15 cellular contexts compared by ENCODE assay signal in genomic region chr3:157125101-157125500, GRCh38. TPM values are rescaled to one million over a fixed set of nuclear protein-coding genes. Genes with fewer than 3 reads are reported as not detected.
A peak's percentile ranks its signal among the peaks of the same experiment; 100 is the strongest.
DNase-seq lines count a peak whose midpoint lies in the region; FAIRE-seq and TF ChIP-seq lines count a peak whose summit lies in the region.
"Had no signal": no experiment of that assay in that cellular context is flagged by ENCODE, and none has a peak within 500 bp of the region (broad histone marks: within the 10 kb centered on the region; RNA-seq: fewer than 3 reads in every experiment).

No MANE protein-coding gene starts in this region.

- TF ChIP-seq CTCF in nephron (IDR thresholded peaks at IDR 0.05; ENCODE audit: unreplicated experiment in 3 of 3): no peak

- H3K27ac Mint-ChIP-seq in nephron: peak overlapping the region in 2 of 3 experiments; percentile 2 to 11
- H3K27ac Mint-ChIP-seq: activated naive CD8-positive, alpha-beta T cell; natural killer cell had no signal

- in situ Hi-C loops in SK-MEL-5 (cut with HindIII; ENCODE audit: low pct_unique_long_range_greater_than_20kb, low sequenced_read_pairs): no loop called here

- FAIRE-seq in H54 (lab: Jason Lieb, UNC): no peak

- no peak overlapping the region for H3K4me3 Mint-ChIP-seq in nephron
- H3K4me3 Mint-ChIP-seq: activated naive CD8-positive, alpha-beta T cell; natural killer cell had no signal

- H3K4me1 Mint-ChIP-seq in nephron: peaks cover 61% of the 10 kb centered on the region

- no peak for TF ChIP-seq POLR2A in H54 (IDR thresholded peaks at IDR 0.05; ENCODE audit: low read depth, low read length)

- peak; percentile 75 for DNase-seq in DMS79 (lab: John Stamatoyannopoulos, UW)
- peak; percentile 55 for DNase-seq in M059J (ENCODE audit: low read depth)
- DNase-seq in SK-MEL-5 (ENCODE audit: low read depth, low spot score): peak; percentile 35
- no peak for DNase-seq in H54 (ENCODE audit: insufficient read length, low spot score)
- DNase-seq in activated naive CD4-positive, alpha-beta T cell treated with anti-CD3 and anti-CD28 coated beads, Interleukin-2, amount 50 U/mL, for 16 hours: no peak
- DNase-seq in NCI-H1105 (lab: John Stamatoyannopoulos, UW): no peak
- DNase-seq: activated CD8-positive, alpha-beta memory T cell treated with anti-CD3 and anti-CD28 coated beads, Interleukin-2, amount 50 U/mL, for 48 hours; GM23248; KG1; natural killer cell; NCI-H2081; sigmoid colon; stimulated activated naive CD4-positive, alpha-beta T cell had no signal

- no peaks in the 10 kb centered on the region for H3K27me3 Mint-ChIP-seq in nephron (ENCODE audit: low read depth)
- H3K27me3 Mint-ChIP-seq: activated naive CD8-positive, alpha-beta T cell had no signal

- H3K36me3 Mint-ChIP-seq in nephron (ENCODE audit: low read depth): no peaks in the 10 kb centered on the region
- H3K36me3 Mint-ChIP-seq: activated naive CD8-positive, alpha-beta T cell; natural killer cell had no signal

- H3K9me3 Mint-ChIP-seq in nephron: no peaks in the 10 kb centered on the region
- H3K9me3 Mint-ChIP-seq: natural killer cell had no signal

RNA-seq across cellular contexts. Expression of gene CCNL1, which starts 34.8 kb away (rescaled TPM):
- total RNA-seq in M059J (2014; rRNA removed; shearing (Covaris generic)): 62.9 and 66.2 TPM in 2 replicates
- 115 and 120 TPM in 2 replicates for total RNA-seq in SK-MEL-5 (2014; rRNA removed; shearing (Covaris generic))
- polyA plus RNA-seq in SK-MEL-5 (2015; cell fraction: cytosol; rRNA removed): 27.6 and 28.9 TPM in 2 replicates
- polyA plus RNA-seq in SK-MEL-5 (2015; cell fraction: nucleus; rRNA removed): 2,211 and 2,290 TPM in 2 replicates

Comparison
In these comparisons a context has a peak if more than half of its experiments do, and no peak if none do; other contexts are left out.
1. DNase-seq: peak in DMS79 (single experiment), M059J (single experiment) and SK-MEL-5 (single experiment); none in H54 (single experiment), activated naive CD4-positive, alpha-beta T cell treated with anti-CD3 and anti-CD28 coated beads, Interleukin-2, amount 50 U/mL, for 16 hours (single experiment) and NCI-H1105 (single experiment).